12 cellular contexts compared by ENCODE assay signal in the genomic region with DNA sequence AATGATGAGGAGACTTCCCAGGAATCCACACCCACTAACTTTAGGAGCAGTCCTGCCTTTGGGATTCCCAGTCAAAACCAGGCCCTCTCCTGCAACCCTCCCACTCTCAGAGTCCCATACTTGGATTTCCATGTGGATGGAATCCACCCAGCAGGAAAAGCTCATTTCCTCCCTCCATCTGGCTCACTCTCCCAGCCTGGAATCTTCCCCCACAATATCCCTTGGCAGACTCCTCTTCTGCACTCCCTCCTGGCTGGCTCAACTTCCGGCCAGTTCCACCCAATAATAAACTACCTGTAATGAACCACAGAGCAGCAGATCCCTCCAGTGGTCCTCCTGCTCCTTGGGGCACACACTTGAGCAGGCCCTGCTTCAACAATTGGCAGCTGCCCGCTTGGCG.
DNase-seq lines count a peak whose midpoint lies in the region; ATAC-seq, FAIRE-seq and TF ChIP-seq lines count a peak whose summit lies in the region.
"Had no signal": no experiment of that assay in that cellular context is flagged by ENCODE, and none has a peak within 500 bp of the region (broad histone marks: within the 10 kb centered on the region; RNA-seq: fewer than 3 reads in every experiment).

No MANE protein-coding gene starts in this region.

- H3K27me3 ChIP-seq in astrocyte (ENCODE audit: insufficient read depth, low read length) (no peaks in the 10 kb centered on the region), heart left ventricle (no peaks in the 10 kb centered on the region), pancreas (no peaks in the 10 kb centered on the region)

- H3K4me1 ChIP-seq in astrocyte (ENCODE audit: insufficient read depth, low read length) (peaks cover 15% of the 10 kb centered on the region), heart left ventricle (peaks cover 0 to 42% (median 16%) of the 10 kb centered on the region in 12 donors), pancreas (no peaks in the 10 kb centered on the region)

- H3K4me2 ChIP-seq in astrocyte (ENCODE audit: low read length): no peak overlapping the region

- no peak overlapping the region for H2AFZ ChIP-seq in astrocyte (ENCODE audit: low read depth, low read length)

- FAIRE-seq in astrocyte (lab: Jason Lieb, UNC): no peak
- FAIRE-seq in pancreas (lab: Jason Lieb, UNC): no peak

- no peaks in the 10 kb centered on the region for H4K20me1 ChIP-seq in astrocyte (ENCODE audit: insufficient read depth, low read length)

- H3K4me1 Mint-ChIP-seq in astrocyte (ENCODE audit: low read depth, unreplicated experiment): peaks cover 48% of the 10 kb centered on the region

- H3K9me3 ChIP-seq in astrocyte (ENCODE audit: insufficient read depth, low read depth, low read length) (no peaks in the 10 kb centered on the region), heart left ventricle (no peaks in the 10 kb centered on the region), pancreas (no peaks in the 10 kb centered on the region)

- peaks cover 2% of the 10 kb centered on the region for H3K9me3 Mint-ChIP-seq in astrocyte (ENCODE audit: unreplicated experiment)
- H3K9me3 Mint-ChIP-seq: CD8-positive, alpha-beta memory T cell; stimulated activated naive CD8-positive, alpha-beta T cell treated with anti-CD3 and anti-CD28 coated beads, Interleukin-15, Interleukin-2, amounts not matched to agents 100 ng/mL and 50 ng/mL, for 24 hours had no signal

- TF ChIP-seq CTCF in astrocyte (IDR thresholded peaks at IDR 0.05; ENCODE audit: insufficient read depth, low read depth, low read length): no peak
- TF ChIP-seq CTCF in heart left ventricle (IDR thresholded peaks at IDR 0.05): peak in 4 of 12 donors; percentile 11 to 29 (median 15)
- no peak for TF ChIP-seq CTCF in pancreas (IDR thresholded peaks at IDR 0.05)

- H3K79me2 ChIP-seq in astrocyte (ENCODE audit: insufficient read depth, low read length): no peaks in the 10 kb centered on the region

- no peaks in the 10 kb centered on the region for H3K27me3 Mint-ChIP-seq in astrocyte (ENCODE audit: low read depth, unreplicated experiment)

- intact Hi-C loops in heart left ventricle (cut with DNase I): loop anchor here in 4 of 10 donors (5.0 to 10.0 kb wide), 3 partner anchors 101 to 211 kb away; a partner anchor contains a TSS
- intact Hi-C loops in pancreas (cut with DNase I): no loop called here

- no peak overlapping the region for H3K9ac ChIP-seq in astrocyte (ENCODE audit: low read length)

- H3K4me3 ChIP-seq in astrocyte (ENCODE audit: insufficient read depth, low read depth, low read length): no peak overlapping the region
- no peak overlapping the region for H3K4me3 ChIP-seq in heart left ventricle
- no peak overlapping the region for H3K4me3 ChIP-seq in pancreas

- TF ChIP-seq POLR2A in heart left ventricle (IDR thresholded peaks at IDR 0.05): no peak

- DNase-seq in EL: peak; percentile 20
- peak; percentile 72 for DNase-seq in astrocyte (ENCODE audit: low read depth)
- DNase-seq in heart left ventricle: peak in 4 of 5 donors; percentile 61 to 76 (median 72)
- no peak for DNase-seq in pancreas
- DNase-seq in NCI-H1436 treated with DMSO at 0.1 percent for 48 hours (lab: John Stamatoyannopoulos, UW): no peak
- no peak for DNase-seq in DMS53 (lab: John Stamatoyannopoulos, UW)
- DNase-seq in SHP77 (lab: John Stamatoyannopoulos, UW): no peak
- DNase-seq in GDM1 (lab: John Stamatoyannopoulos, UW): no peak
- DNase-seq: activated T-cell treated with anti-CD3 and anti-CD28 coated beads, Interleukin-2, amount 50 U/mL, for 72 hours; CD8-positive, alpha-beta memory T cell; naive B cell had no signal

- H3K4me3 Mint-ChIP-seq in astrocyte (ENCODE audit: unreplicated experiment): no peak overlapping the region
- H3K4me3 Mint-ChIP-seq: CD8-positive, alpha-beta memory T cell; naive B cell; stimulated activated naive CD8-positive, alpha-beta T cell treated with anti-CD3 and anti-CD28 coated beads, Interleukin-15, Interleukin-2, amounts not matched to agents 100 ng/mL and 50 ng/mL, for 24 hours had no signal

- 54 to 70% (median 64%) methylated on average over 3 of the region's 3 CpGs for WGBS in heart left ventricle, 4 donors
- 84 to 88% methylated on average over 3 of the region's 3 CpGs for WGBS in pancreas, 2 donors

- peak; percentile 75 to 95 (median 90) for ATAC-seq in heart left ventricle
- peak in 3 of 4 donors; percentile 37 to 58 (median 58) for ATAC-seq in pancreas
- ATAC-seq: activated T-cell treated with anti-CD3 and anti-CD28 coated beads, Interleukin-2, amount 50 U/mL, for 72 hours had no signal

- H3K36me3 Mint-ChIP-seq in astrocyte (ENCODE audit: low read depth, unreplicated experiment): peaks cover 3% of the 10 kb centered on the region
- H3K36me3 Mint-ChIP-seq: naive B cell had no signal

- H3K36me3 ChIP-seq in astrocyte (ENCODE audit: insufficient read depth, low read length) (no peaks in the 10 kb centered on the region), heart left ventricle (no peaks in the 10 kb centered on the region), pancreas (no peaks in the 10 kb centered on the region)

- H3K27ac ChIP-seq in astrocyte (ENCODE audit: low read depth, low read length) (no peak overlapping the region), heart left ventricle (peak overlapping the region in 9 of 12 donors; percentile 22 to 74 (median 57)), pancreas (no peak overlapping the region)

- H3K27ac Mint-ChIP-seq in astrocyte (ENCODE audit: unreplicated experiment): peak overlapping the region; percentile 49
- H3K27ac Mint-ChIP-seq: activated T-cell treated with anti-CD3 and anti-CD28 coated beads, Interleukin-2, amount 50 U/mL, for 72 hours; CD8-positive, alpha-beta memory T cell had no signal

Comparison
In these comparisons a context has a peak if more than half of its experiments do, and no peak if none do; other contexts are left out.
1. DNase-seq: peak in EL (single experiment), astrocyte (single experiment) and heart left ventricle (4 of 5); none in pancreas (0 of 6), NCI-H1436 treated with DMSO at 0.1 percent for 48 hours (single experiment), DMS53 (single experiment), SHP77 (0 of 2) and GDM1 (single experiment).
2. H3K27ac ChIP-seq: peak in heart left ventricle (9 of 12); none in astrocyte (single experiment) and pancreas (0 of 4).